In genomic region chr15:84980196-84981053, GRCh38 we compare ENCODE assay signal across 1 cellular context.
A peak's percentile ranks its signal among the peaks of the same experiment; 100 is the strongest.
TF ChIP-seq lines count a peak whose summit lies in the region.

No MANE protein-coding gene starts in this region.

TF ChIP-seq in WTC11, 78 proteins besides CTCF, POLR2A, EP300 and RAD21 (continued from another document and continues in another):
- TF ChIP-seq ATF6 (CRISPR knock-in tag; IDR thresholded peaks at IDR 0.05): no peak
- peak; percentile 19; the same call in 1 of the 2 replicates for TF ChIP-seq NFE2L1 (CRISPR knock-in tag; IDR thresholded peaks at IDR 0.05)
- TF ChIP-seq JUN (CRISPR knock-in tag; IDR thresholded peaks at IDR 0.05): 0 out of 2 replicates have a peak, but pooled peaks have one; percentile 8
- TF ChIP-seq TEAD4 (CRISPR knock-in tag; IDR thresholded peaks at IDR 0.05): no peak
- TF ChIP-seq TP53 (CRISPR knock-in tag; IDR thresholded peaks at IDR 0.05): no peak
- no peak for TF ChIP-seq ERG (CRISPR knock-in tag; IDR thresholded peaks at IDR 0.05)
- TF ChIP-seq ZNF317 (CRISPR knock-in tag; IDR thresholded peaks at IDR 0.05; ENCODE audit: borderline replicate concordance, low read depth): no peak
- TF ChIP-seq CREB1 (CRISPR knock-in tag; IDR thresholded peaks at IDR 0.05): no peak
- TF ChIP-seq, protein P1, sequence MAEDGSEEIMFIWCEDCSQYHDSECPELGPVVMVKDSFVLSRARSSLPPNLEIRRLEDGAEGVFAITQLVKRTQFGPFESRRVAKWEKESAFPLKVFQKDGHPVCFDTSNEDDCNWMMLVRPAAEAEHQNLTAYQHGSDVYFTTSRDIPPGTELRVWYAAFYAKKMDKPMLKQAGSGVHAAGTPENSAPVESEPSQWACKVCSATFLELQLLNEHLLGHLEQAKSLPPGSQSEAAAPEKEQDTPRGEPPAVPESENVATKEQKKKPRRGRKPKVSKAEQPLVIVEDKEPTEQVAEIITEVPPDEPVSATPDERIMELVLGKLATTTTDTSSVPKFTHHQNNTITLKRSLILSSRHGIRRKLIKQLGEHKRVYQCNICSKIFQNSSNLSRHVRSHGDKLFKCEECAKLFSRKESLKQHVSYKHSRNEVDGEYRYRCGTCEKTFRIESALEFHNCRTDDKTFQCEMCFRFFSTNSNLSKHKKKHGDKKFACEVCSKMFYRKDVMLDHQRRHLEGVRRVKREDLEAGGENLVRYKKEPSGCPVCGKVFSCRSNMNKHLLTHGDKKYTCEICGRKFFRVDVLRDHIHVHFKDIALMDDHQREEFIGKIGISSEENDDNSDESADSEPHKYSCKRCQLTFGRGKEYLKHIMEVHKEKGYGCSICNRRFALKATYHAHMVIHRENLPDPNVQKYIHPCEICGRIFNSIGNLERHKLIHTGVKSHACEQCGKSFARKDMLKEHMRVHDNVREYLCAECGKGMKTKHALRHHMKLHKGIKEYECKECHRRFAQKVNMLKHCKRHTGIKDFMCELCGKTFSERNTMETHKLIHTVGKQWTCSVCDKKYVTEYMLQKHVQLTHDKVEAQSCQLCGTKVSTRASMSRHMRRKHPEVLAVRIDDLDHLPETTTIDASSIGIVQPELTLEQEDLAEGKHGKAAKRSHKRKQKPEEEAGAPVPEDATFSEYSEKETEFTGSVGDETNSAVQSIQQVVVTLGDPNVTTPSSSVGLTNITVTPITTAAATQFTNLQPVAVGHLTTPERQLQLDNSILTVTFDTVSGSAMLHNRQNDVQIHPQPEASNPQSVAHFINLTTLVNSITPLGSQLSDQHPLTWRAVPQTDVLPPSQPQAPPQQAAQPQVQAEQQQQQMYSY (CRISPR knock-in tag; IDR thresholded peaks at IDR 0.05): peak; percentile 99
- no peak for TF ChIP-seq SOX15 (CRISPR knock-in tag; IDR thresholded peaks at IDR 0.05)
- TF ChIP-seq ELF4 (CRISPR knock-in tag; IDR thresholded peaks at IDR 0.05; ENCODE audit: low read depth): no peak
- TF ChIP-seq SMAD4 (CRISPR knock-in tag; IDR thresholded peaks at IDR 0.05): no peak
- no peak for TF ChIP-seq CBFB (CRISPR knock-in tag; IDR thresholded peaks at IDR 0.05; ENCODE audit: low read depth)
- TF ChIP-seq FOXJ3 (CRISPR knock-in tag; IDR thresholded peaks at IDR 0.05; ENCODE audit: borderline replicate concordance): no peak
- TF ChIP-seq, protein P2, sequence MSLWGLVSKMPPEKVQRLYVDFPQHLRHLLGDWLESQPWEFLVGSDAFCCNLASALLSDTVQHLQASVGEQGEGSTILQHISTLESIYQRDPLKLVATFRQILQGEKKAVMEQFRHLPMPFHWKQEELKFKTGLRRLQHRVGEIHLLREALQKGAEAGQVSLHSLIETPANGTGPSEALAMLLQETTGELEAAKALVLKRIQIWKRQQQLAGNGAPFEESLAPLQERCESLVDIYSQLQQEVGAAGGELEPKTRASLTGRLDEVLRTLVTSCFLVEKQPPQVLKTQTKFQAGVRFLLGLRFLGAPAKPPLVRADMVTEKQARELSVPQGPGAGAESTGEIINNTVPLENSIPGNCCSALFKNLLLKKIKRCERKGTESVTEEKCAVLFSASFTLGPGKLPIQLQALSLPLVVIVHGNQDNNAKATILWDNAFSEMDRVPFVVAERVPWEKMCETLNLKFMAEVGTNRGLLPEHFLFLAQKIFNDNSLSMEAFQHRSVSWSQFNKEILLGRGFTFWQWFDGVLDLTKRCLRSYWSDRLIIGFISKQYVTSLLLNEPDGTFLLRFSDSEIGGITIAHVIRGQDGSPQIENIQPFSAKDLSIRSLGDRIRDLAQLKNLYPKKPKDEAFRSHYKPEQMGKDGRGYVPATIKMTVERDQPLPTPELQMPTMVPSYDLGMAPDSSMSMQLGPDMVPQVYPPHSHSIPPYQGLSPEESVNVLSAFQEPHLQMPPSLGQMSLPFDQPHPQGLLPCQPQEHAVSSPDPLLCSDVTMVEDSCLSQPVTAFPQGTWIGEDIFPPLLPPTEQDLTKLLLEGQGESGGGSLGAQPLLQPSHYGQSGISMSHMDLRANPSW (CRISPR knock-in tag; conservative IDR thresholded peaks at IDR 0.05; ENCODE audit: low read depth): no peak
- TF ChIP-seq ZNF232 (CRISPR knock-in tag; IDR thresholded peaks at IDR 0.05): no peak
- peak; percentile 55; the same call in 1 of the 2 replicates for TF ChIP-seq GTF2I (CRISPR knock-in tag; conservative IDR thresholded peaks at IDR 0.05)
- no peak for TF ChIP-seq HMGA2 (CRISPR knock-in tag; IDR thresholded peaks at IDR 0.05)
- 0 out of 2 replicates have a peak, but pooled peaks have one; percentile 12 for TF ChIP-seq NFYB (CRISPR knock-in tag; conservative IDR thresholded peaks at IDR 0.05; ENCODE audit: low read depth)
- TF ChIP-seq, protein P3, sequence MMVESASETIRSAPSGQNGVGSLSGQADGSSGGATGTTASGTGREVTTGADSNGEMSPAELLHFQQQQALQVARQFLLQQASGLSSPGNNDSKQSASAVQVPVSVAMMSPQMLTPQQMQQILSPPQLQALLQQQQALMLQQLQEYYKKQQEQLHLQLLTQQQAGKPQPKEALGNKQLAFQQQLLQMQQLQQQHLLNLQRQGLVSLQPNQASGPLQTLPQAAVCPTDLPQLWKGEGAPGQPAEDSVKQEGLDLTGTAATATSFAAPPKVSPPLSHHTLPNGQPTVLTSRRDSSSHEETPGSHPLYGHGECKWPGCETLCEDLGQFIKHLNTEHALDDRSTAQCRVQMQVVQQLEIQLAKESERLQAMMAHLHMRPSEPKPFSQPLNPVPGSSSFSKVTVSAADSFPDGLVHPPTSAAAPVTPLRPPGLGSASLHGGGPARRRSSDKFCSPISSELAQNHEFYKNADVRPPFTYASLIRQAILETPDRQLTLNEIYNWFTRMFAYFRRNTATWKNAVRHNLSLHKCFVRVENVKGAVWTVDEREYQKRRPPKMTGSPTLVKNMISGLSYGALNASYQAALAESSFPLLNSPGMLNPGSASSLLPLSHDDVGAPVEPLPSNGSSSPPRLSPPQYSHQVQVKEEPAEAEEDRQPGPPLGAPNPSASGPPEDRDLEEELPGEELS (CRISPR knock-in tag; IDR thresholded peaks at IDR 0.05): peak; percentile 75; the same call in 1 of the 2 replicates
- TF ChIP-seq HMGXB4 (CRISPR knock-in tag; IDR thresholded peaks at IDR 0.05): peak; percentile 60; the same call in 1 of the 2 replicates
- TF ChIP-seq FOXP1 (CRISPR knock-in tag; IDR thresholded peaks at IDR 0.05; ENCODE audit: borderline replicate concordance): peak; percentile 21; the same call in 1 of the 2 replicates
- TF ChIP-seq SMAD3 (CRISPR knock-in tag; IDR thresholded peaks at IDR 0.05; ENCODE audit: borderline replicate concordance): no peak
- TF ChIP-seq KAT7 (CRISPR knock-in tag; IDR thresholded peaks at IDR 0.05; ENCODE audit: borderline replicate concordance): no peak; the same call in 1 of the 2 replicates
- TF ChIP-seq ZNF532 (CRISPR knock-in tag; IDR thresholded peaks at IDR 0.05; ENCODE audit: borderline replicate concordance): no peak
- TF ChIP-seq ZSCAN18 (CRISPR knock-in tag; IDR thresholded peaks at IDR 0.05): no peak
- TF ChIP-seq ZNF416 (CRISPR knock-in tag; IDR thresholded peaks at IDR 0.05): no peak
- peak; percentile 100 for TF ChIP-seq ZNF121 (CRISPR knock-in tag; IDR thresholded peaks at IDR 0.05)
- TF ChIP-seq ZNF263 (CRISPR knock-in tag; IDR thresholded peaks at IDR 0.05; ENCODE audit: low read depth): no peak
- no peak for TF ChIP-seq TCF7 (CRISPR knock-in tag; IDR thresholded peaks at IDR 0.05; ENCODE audit: low read depth)
- TF ChIP-seq E2F5 (CRISPR knock-in tag; IDR thresholded peaks at IDR 0.05): peak; percentile 88
- TF ChIP-seq, protein P4, sequence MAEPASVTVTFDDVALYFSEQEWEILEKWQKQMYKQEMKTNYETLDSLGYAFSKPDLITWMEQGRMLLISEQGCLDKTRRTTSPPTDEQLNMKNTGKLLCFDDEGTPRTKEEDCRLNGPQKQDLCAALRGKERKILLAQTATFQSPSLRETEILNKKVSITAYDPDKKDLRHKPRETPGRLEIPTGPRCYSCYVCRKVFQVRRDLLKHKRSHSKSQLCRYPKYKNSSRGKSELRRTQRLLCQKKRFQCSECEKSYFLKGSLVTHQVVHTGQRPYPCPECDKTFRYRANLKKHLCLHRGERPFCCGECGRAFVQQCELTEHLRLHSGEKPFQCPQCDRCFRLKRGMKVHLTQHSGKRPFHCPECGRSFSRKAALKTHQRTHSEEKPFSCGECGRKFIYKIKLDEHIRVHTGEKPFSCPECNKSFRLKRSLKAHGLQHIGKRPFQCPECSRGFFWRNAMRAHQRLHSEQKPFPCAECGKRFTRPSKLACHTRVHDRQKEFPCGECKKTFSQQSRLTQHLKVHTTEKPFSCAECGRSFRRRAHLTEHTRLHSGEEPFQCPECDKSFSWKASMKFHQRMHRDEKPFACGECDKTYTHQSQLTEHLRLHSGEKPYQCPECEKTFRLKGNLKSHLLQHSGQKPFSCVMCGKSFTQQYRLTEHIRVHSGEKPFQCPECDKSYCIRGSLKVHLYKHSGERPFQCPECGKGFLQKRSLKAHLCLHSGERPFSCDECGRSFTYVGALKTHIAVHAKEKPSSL (CRISPR knock-in tag; conservative IDR thresholded peaks at IDR 0.05): no peak
- no peak for TF ChIP-seq NR2C2 (CRISPR knock-in tag; IDR thresholded peaks at IDR 0.05)
